ENCODE assay signal across 11 cellular contexts in the genomic region with DNA sequence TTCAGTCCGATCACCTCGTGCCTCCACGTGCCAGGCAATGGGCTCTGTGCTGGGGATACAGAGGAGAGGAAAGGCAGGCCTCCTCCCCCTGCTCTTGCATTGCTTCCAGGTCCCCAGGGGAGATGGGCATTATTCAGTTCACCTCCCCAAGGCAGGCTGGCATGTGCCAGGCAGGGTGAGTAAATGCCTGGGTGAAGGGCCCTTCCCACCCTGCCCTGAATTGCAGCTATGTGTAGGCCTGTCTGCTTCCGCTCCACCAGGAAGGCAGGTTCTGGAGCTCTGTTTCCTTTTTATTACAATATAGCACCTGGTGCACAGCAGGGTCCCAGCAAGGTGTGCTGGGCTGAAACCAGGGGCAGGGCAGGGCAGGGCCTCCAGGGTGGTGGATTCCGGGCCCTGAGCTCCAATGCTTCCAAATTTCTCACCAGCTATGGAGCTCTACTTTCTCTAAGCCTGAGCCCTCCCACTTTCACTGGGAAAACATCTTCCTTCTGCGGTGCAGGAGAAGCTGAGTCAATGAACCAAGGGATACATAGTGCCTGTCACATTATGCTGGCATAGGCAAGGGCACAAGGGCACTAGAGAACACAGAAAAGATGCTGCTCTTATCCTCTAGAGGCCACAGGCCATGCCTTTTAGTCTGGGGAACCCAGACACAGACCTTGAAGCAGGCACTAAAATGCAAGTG. TPM values are rescaled to one million over a fixed set of nuclear protein-coding genes. Genes with fewer than 3 reads are reported as not detected.
A peak's percentile ranks its signal among the peaks of the same experiment; 100 is the strongest.
DNase-seq lines count a peak whose midpoint lies in the region; ATAC-seq and TF ChIP-seq lines count a peak whose summit lies in the region.
"Had no signal": no experiment of that assay in that cellular context is flagged by ENCODE, and none has a peak within 500 bp of the region (broad histone marks: within the 10 kb centered on the region; RNA-seq: fewer than 3 reads in every experiment).

No MANE protein-coding gene starts in this region.

- H3K9me3 ChIP-seq in left ventricle myocardium inferior (replicated peaks) (no peaks in the 10 kb centered on the region), muscle layer of duodenum (ENCODE audit: control insufficient read depth in 1 of 2, low read length in 2 of 2) (no peaks in the 10 kb centered on the region)
- H3K9me3 ChIP-seq: BLaER1 had no signal

- DNase-seq in left ventricle myocardium inferior (no peak), left cardiac atrium (no peak), caudate nucleus (lab: John Stamatoyannopoulos, UW) (peak in 13 of 61 donors; percentile 11 to 65 (median 31)), HUDEP-2 (lab: John Stamatoyannopoulos, UW; ENCODE audit: unreplicated experiment in 76 of 76) (no peak), 8988T (no peak), EL (no peak)
- DNase-seq in activated T-cell treated with anti-CD3 and anti-CD28 coated beads, Interleukin-2, amount 50 U/mL, for 48 hours = no peak
- DNase-seq: activated naive CD4-positive, alpha-beta T cell had no signal

- no peak for TF ChIP-seq CTCF in left ventricle myocardium inferior (IDR thresholded peaks at IDR 0.05; ENCODE audit: borderline replicate concordance)

- H3K4me3 ChIP-seq in left ventricle myocardium inferior = no peak overlapping the region
- H3K4me3 ChIP-seq in muscle layer of duodenum (ENCODE audit: low read depth in 1 of 2, low read length in 2 of 2) = peak overlapping the region in 1 of 2 donors; percentile 15
- H3K4me3 ChIP-seq: BLaER1 had no signal

- H3K36me3 ChIP-seq in left ventricle myocardium inferior = no peaks in the 10 kb centered on the region
- H3K36me3 ChIP-seq in muscle layer of duodenum (ENCODE audit: control insufficient read depth in 1 of 2, insufficient read depth in 2 of 2, low read length in 2 of 2) = no peaks in the 10 kb centered on the region
- H3K36me3 ChIP-seq: BLaER1 had no signal

- no peak for ATAC-seq in left cardiac atrium

- H3K27me3 ChIP-seq in left ventricle myocardium inferior (ENCODE audit: low read depth) (no peaks in the 10 kb centered on the region), muscle layer of duodenum (ENCODE audit: low read depth, low read length) (no peaks in the 10 kb centered on the region)
- H3K27me3 ChIP-seq: BLaER1 had no signal

- H3K27ac ChIP-seq in left ventricle myocardium inferior (replicated peaks) = peak overlapping the region; percentile 82
- H3K27ac ChIP-seq in caudate nucleus (ENCODE audit: low read depth, low read length) = peak overlapping the region; percentile 73
- peak overlapping the region; percentile 83 for H3K27ac ChIP-seq in muscle layer of duodenum (ENCODE audit: low read length)
- H3K27ac ChIP-seq: BLaER1, HL-60 had no signal

- H3K4me1 ChIP-seq in left ventricle myocardium inferior (peaks cover 78% of the 10 kb centered on the region), muscle layer of duodenum (ENCODE audit: control insufficient read depth in 1 of 2, insufficient read depth in 2 of 2, low read length in 2 of 2) (peaks cover 38 to 61% of the 10 kb centered on the region in 2 donors)

- intact Hi-C loops in left ventricle myocardium inferior (cut with micrococcal nuclease) (no loop called here), left cardiac atrium (cut with DNase I) (no loop called here)

RNA-seq across cellular contexts. Expression of a gene that starts 42.0 kb away (rescaled TPM):
- total RNA-seq in left ventricle myocardium inferior (19.4 TPM), left cardiac atrium (10 to 100 TPM; 20.3 to 34.6 TPM)
